In genomic region chr18:9120796-9121195, GRCh38 we compare ENCODE assay signal across 16 cellular contexts. TPM values are rescaled to one million over a fixed set of nuclear protein-coding genes. Genes with fewer than 3 reads are reported as not detected.
DNase-seq lines count a peak whose midpoint lies in the region; ATAC-seq, FAIRE-seq and TF ChIP-seq lines count a peak whose summit lies in the region.
"Had no signal": no experiment of that assay in that cellular context is flagged by ENCODE, and none has a peak within 500 bp of the region (broad histone marks: within the 10 kb centered on the region; RNA-seq: fewer than 3 reads in every experiment).

No MANE protein-coding gene starts in this region.

- H3K9ac ChIP-seq in adipocyte (ENCODE audit: low read length), result peak overlapping the region; percentile 21

- CTCF ChIA-PET in CD8-positive, alpha-beta memory T cell (lab: Charles Lee), result interaction anchor here (1.4 kb wide), 1 partner anchor 14 kb away, joined by 4 read pairs; no protein-coding TSS in a partner anchor

- POLR2A ChIA-PET in CD8-positive, alpha-beta memory T cell (lab: Charles Lee), result interaction anchor here (11.4 kb wide), 1 partner anchor 16 kb away, joined by 167 read pairs; the partner anchor contains the start of gene ANKRD12

- no peaks in the 10 kb centered on the region for H3K27me3 Mint-ChIP-seq in CD8-positive, alpha-beta memory T cell
- no peaks in the 10 kb centered on the region for H3K27me3 Mint-ChIP-seq in natural killer cell (ENCODE audit: low read depth in 2 of 2)
- H3K27me3 Mint-ChIP-seq: type B pancreatic cell had no signal

- ATAC-seq in natural killer cell, result peak in 2 of 3 donors; percentile 43 to 58
- no peak for ATAC-seq in HG03354 (IDR thresholded peaks at IDR 0.05; ENCODE audit: poor library complexity, severe bottlenecking, unreplicated experiment)
- ATAC-seq: left lung had no signal

- no peaks in the 10 kb centered on the region for H3K9me3 Mint-ChIP-seq in CD8-positive, alpha-beta memory T cell
- no peaks in the 10 kb centered on the region for H3K9me3 Mint-ChIP-seq in natural killer cell
- H3K9me3 Mint-ChIP-seq: nephron progenitor cell, type B pancreatic cell had no signal

- H3K36me3 ChIP-seq in CD8-positive, alpha-beta memory T cell (ENCODE audit: insufficient read depth, low read length), result peaks cover 22% of the 10 kb centered on the region
- peaks cover 63% of the 10 kb centered on the region for H3K36me3 ChIP-seq in adipocyte (ENCODE audit: control insufficient read depth, insufficient read depth, low read length, severe bottlenecking)

- peak overlapping the region; percentile 80 to 99 (median 90) for H3K27ac Mint-ChIP-seq in CD8-positive, alpha-beta memory T cell
- H3K27ac Mint-ChIP-seq in natural killer cell, result peak overlapping the region; percentile 90 to 96
- H3K27ac Mint-ChIP-seq: type B pancreatic cell had no signal

- peaks cover 74 to 86% (median 82%) of the 10 kb centered on the region in 3 donors for H3K4me1 Mint-ChIP-seq in CD8-positive, alpha-beta memory T cell
- H3K4me1 Mint-ChIP-seq in natural killer cell, result peaks cover 45 to 48% of the 10 kb centered on the region in 2 donors

- H3K4me3 ChIP-seq in CD8-positive, alpha-beta memory T cell (ENCODE audit: low read length), result peak overlapping the region; percentile 16
- H3K4me3 ChIP-seq in adipocyte (ENCODE audit: low read length), result no peak overlapping the region
- no peak overlapping the region for H3K4me3 ChIP-seq in dorsolateral prefrontal cortex
- H3K4me3 ChIP-seq: left lung had no signal

- H3K27me3 ChIP-seq in CD8-positive, alpha-beta memory T cell (ENCODE audit: insufficient read depth, low read length, poor library complexity, severe bottlenecking), result no peaks in the 10 kb centered on the region
- H3K27me3 ChIP-seq in adipocyte (replicated peaks; ENCODE audit: control insufficient read depth, insufficient read depth, low read length) (no peaks in the 10 kb centered on the region), dorsolateral prefrontal cortex (no peaks in the 10 kb centered on the region)
- H3K27me3 ChIP-seq: left lung had no signal

- intact Hi-C loops in natural killer cell (cut with micrococcal nuclease), result no loop called here
- intact Hi-C loops in dorsolateral prefrontal cortex (cut with DNase I), result no loop called here

- H3K4me3 Mint-ChIP-seq in CD8-positive, alpha-beta memory T cell, result peak overlapping the region; percentile 0 to 76 (median 69)
- H3K4me3 Mint-ChIP-seq in natural killer cell, result peak overlapping the region; percentile 50
- H3K4me3 Mint-ChIP-seq: nephron progenitor cell, type B pancreatic cell had no signal

- TF ChIP-seq CTCF in natural killer cell (IDR thresholded peaks at IDR 0.05) (no peak), dorsolateral prefrontal cortex (IDR thresholded peaks at IDR 0.05 in 54 of 56, conservative IDR thresholded peaks at IDR 0.05 in 2 of 56; ENCODE audit: low read depth in 1 of 56, partially characterized antibody in 56 of 56) (no peak)

- H3K4me1 ChIP-seq in CD8-positive, alpha-beta memory T cell (ENCODE audit: insufficient read depth, low read length), result peaks cover 69% of the 10 kb centered on the region
- peaks cover 52% of the 10 kb centered on the region for H3K4me1 ChIP-seq in adipocyte (ENCODE audit: control insufficient read depth, insufficient read depth, low read length)

- H3K27ac ChIP-seq in CD8-positive, alpha-beta memory T cell (ENCODE audit: low read depth, low read length), result peak overlapping the region; percentile 41
- H3K27ac ChIP-seq in dorsolateral prefrontal cortex, result peak overlapping the region in 18 of 59 donors; percentile 1 to 58 (median 24)
- H3K27ac ChIP-seq: C4-2B had no signal

- DNase-seq in CD8-positive, alpha-beta memory T cell, result peak in 2 of 5 donors; percentile 35 to 36
- DNase-seq in GM19239 (ENCODE audit: insufficient read length, low spot score) (no peak), adipocyte (ENCODE audit: low read depth) (no peak), natural killer cell (no peak), dorsolateral prefrontal cortex (no peak), cerebellar nuclear complex (lab: John Stamatoyannopoulos, UW) (no peak)
- DNase-seq: activated CD4-positive, alpha-beta T cell treated with anti-CD3 and anti-CD28 coated beads, Interleukin-2, amount 50 U/mL, for 4 hours; left lung; NCI-H2081 treated with DMSO at 0.1 percent for 48 hours; nephron progenitor cell; SHP77; stimulated activated CD4-positive, alpha-beta T cell treated with anti-CD3 and anti-CD28 coated beads, Interleukin-1b, Interleukin-23, amount 100 ng/mL, for 48 hours; T1000 had no signal

- peaks cover 0 to 57% (median 12%) of the 10 kb centered on the region in 3 donors for H3K36me3 Mint-ChIP-seq in CD8-positive, alpha-beta memory T cell
- peaks cover 5% of the 10 kb centered on the region for H3K36me3 Mint-ChIP-seq in natural killer cell

- H3K9me3 ChIP-seq in CD8-positive, alpha-beta memory T cell (ENCODE audit: low read length), result no peaks in the 10 kb centered on the region
- H3K9me3 ChIP-seq in adipocyte (ENCODE audit: control insufficient read depth, low read length), result no peaks in the 10 kb centered on the region
- H3K9me3 ChIP-seq: left lung had no signal

- FAIRE-seq in GM19239 (lab: Jason Lieb, UNC), result peak; percentile 44

RNA-seq across cellular contexts. Expression of gene ANKRD12, which starts 15.8 kb away (rescaled TPM):
- total RNA-seq in CD8-positive, alpha-beta memory T cell, result 10 to 100 TPM; 66.6 to 67.6 TPM
- polyA plus RNA-seq in CD8-positive, alpha-beta memory T cell, result 109 TPM
- total RNA-seq in natural killer cell, result 100 to 1,000 TPM; 136 to 148 (median 141) TPM
- 100 to 1,000 TPM; 136 to 273 (median 172) TPM for total RNA-seq in dorsolateral prefrontal cortex

RNA-seq across cellular contexts. Expression of gene NDUFV2, which starts 18.3 kb away (rescaled TPM):
- 100 to 1,000 TPM; 324 to 331 TPM for total RNA-seq in CD8-positive, alpha-beta memory T cell
- 187 TPM for polyA plus RNA-seq in CD8-positive, alpha-beta memory T cell
- 100 to 1,000 TPM; 137 to 188 (median 154) TPM for total RNA-seq in natural killer cell
- 100 to 1,000 TPM in 108 of 120 experiments, 10 to 100 TPM in 12; 75.7 to 174 (median 133) TPM for total RNA-seq in dorsolateral prefrontal cortex
